Comparison of ENCODE assay signal across 2 cellular contexts in the genomic region with DNA sequence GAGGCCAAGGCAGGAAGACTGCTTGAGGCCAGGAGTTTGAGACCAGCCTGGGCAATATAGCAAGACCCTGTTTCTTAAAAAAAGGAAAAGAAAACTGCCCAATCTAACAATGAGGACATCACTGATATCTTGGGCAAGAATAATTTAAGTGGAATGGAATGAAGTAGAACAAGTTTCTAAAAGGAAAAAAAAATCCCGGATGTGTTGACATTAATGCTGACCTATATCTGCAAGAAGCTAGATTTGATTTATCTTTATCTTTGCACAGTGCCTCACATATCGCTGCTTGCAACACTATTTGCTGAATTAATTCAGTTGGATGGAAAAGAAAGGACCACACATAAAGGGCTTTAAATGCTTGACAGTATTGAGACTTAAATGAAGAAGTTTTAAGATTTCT.
TF ChIP-seq lines count a peak whose summit lies in the region.

No MANE protein-coding gene starts in this region.

TF ChIP-seq in Ishikawa, 13 proteins besides CTCF, POLR2A, EP300 and RAD21:
- TF ChIP-seq NFIC (IDR thresholded peaks at IDR 0.05) (no peak), CEBPB (IDR thresholded peaks at IDR 0.05) (peak; percentile 50; the same call in 1 of the 2 replicates), FOXM1 (IDR thresholded peaks at IDR 0.05; ENCODE audit: borderline replicate concordance, low read depth) (no peak)

TF ChIP-seq in HepG2, 621 proteins besides CTCF, POLR2A, EP300 and RAD21:
- TF ChIP-seq, protein P1, sequence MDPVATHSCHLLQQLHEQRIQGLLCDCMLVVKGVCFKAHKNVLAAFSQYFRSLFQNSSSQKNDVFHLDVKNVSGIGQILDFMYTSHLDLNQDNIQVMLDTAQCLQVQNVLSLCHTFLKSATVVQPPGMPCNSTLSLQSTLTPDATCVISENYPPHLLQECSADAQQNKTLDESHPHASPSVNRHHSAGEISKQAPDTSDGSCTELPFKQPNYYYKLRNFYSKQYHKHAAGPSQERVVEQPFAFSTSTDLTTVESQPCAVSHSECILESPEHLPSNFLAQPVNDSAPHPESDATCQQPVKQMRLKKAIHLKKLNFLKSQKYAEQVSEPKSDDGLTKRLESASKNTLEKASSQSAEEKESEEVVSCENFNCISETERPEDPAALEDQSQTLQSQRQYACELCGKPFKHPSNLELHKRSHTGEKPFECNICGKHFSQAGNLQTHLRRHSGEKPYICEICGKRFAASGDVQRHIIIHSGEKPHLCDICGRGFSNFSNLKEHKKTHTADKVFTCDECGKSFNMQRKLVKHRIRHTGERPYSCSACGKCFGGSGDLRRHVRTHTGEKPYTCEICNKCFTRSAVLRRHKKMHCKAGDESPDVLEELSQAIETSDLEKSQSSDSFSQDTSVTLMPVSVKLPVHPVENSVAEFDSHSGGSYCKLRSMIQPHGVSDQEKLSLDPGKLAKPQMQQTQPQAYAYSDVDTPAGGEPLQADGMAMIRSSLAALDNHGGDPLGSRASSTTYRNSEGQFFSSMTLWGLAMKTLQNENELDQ (CRISPR knock-in tag; IDR thresholded peaks at IDR 0.05; ENCODE audit: borderline replicate concordance) = no peak
- no peak for TF ChIP-seq PPARG (CRISPR knock-in tag; conservative IDR thresholded peaks at IDR 0.05)
- no peak for TF ChIP-seq ZSCAN22 (CRISPR knock-in tag; IDR thresholded peaks at IDR 0.05)
- TF ChIP-seq, protein P2, sequence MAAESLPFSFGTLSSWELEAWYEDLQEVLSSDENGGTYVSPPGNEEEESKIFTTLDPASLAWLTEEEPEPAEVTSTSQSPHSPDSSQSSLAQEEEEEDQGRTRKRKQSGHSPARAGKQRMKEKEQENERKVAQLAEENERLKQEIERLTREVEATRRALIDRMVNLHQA (CRISPR knock-in tag; IDR thresholded peaks at IDR 0.05) = no peak
- TF ChIP-seq RFX1 (IDR thresholded peaks at IDR 0.05) = no peak
TF ChIP-seq in HepG2: peak in this region for 0.
